24 cellular contexts compared by ENCODE assay signal in the genomic region with DNA sequence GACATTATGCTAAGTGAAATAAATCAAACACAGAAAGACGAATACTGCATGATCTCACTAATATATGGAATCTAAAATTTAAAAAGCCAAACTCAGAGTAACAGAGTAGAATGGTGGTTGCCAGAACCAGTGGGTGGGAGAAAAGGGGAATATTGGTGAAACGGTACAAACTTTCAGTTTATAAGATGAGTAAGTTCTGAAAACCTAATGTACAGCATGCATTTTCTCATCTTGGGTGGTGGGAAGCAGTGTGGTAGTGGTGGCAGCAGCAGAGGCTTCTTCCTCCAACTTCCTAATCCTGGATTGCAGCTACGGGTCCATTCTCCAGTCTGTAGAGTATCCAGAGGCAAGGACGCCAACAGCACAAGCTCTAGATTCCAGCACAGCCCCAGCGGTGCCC.
"Had no signal": no experiment of that assay in that cellular context is flagged by ENCODE, and none has a peak within 500 bp of the region (broad histone marks: within the 10 kb centered on the region; RNA-seq: fewer than 3 reads in every experiment).

No MANE protein-coding gene starts in this region.

- H3K4me1 ChIP-seq: right lobe of liver had no signal

- H3K27me3 Mint-ChIP-seq: activated CD8-positive, alpha-beta memory T cell treated with anti-CD3 and anti-CD28 coated beads, Interleukin-2, amount 10 ng/mL, durations not matched to agents 7 days and 5 days; central memory CD8-positive, alpha-beta T cell; naive B cell; T-cell had no signal

- H3K27ac Mint-ChIP-seq: activated CD8-positive, alpha-beta memory T cell treated with anti-CD3 and anti-CD28 coated beads, Interleukin-2, amount 10 ng/mL, durations not matched to agents 7 days and 5 days had no signal

- H3K4me3 Mint-ChIP-seq: activated CD8-positive, alpha-beta memory T cell treated with anti-CD3 and anti-CD28 coated beads, Interleukin-2, amount 10 ng/mL, durations not matched to agents 7 days and 5 days; central memory CD8-positive, alpha-beta T cell had no signal

- H3K4me3 ChIP-seq: ascending aorta, gastrocnemius medialis, left ventricle myocardium inferior, mucosa of descending colon, ovary, psoas muscle, right lobe of liver, thoracic aorta, upper lobe of right lung had no signal

- H3K27ac ChIP-seq: ascending aorta, gastrocnemius medialis, left ventricle myocardium inferior, ovary, psoas muscle, right lobe of liver, thoracic aorta, upper lobe of right lung had no signal

- H3K27me3 ChIP-seq: ascending aorta, gastrocnemius medialis, ovary, right lobe of liver, upper lobe of right lung had no signal

- H3K9me3 Mint-ChIP-seq: central memory CD8-positive, alpha-beta T cell; naive B cell; T-cell had no signal

- ATAC-seq: activated CD8-positive, alpha-beta memory T cell treated with anti-CD3 and anti-CD28 coated beads, Interleukin-2, amount 10 ng/mL, durations not matched to agents 7 days and 5 days; esophagus mucosa; gastrocnemius medialis; mucosa of descending colon; psoas muscle; right lobe of liver; SK-N-SH treated with all-trans-retinoic acid at 6 μM for 48 hours; T-cell; upper lobe of right lung had no signal

- DNase-seq: activated CD4-positive, alpha-beta T cell treated with anti-CD3 and anti-CD28 coated beads, Interleukin-2, amount 50 U/mL, for 4 hours; activated CD8-positive, alpha-beta memory T cell treated with anti-CD3 and anti-CD28 coated beads, Interleukin-2, amount 10 ng/mL, durations not matched to agents 7 days and 5 days; activated naive CD4-positive, alpha-beta T cell; cortex of kidney; gastrocnemius medialis; head of caudate nucleus; kidney glomerular epithelial cell; left ventricle myocardium inferior; mucosa of descending colon; naive B cell; ovary; psoas muscle; right lobe of liver; small intestine; stimulated activated CD4-positive, alpha-beta T cell treated with anti-CD3 and anti-CD28 coated beads, Interleukin-15, amount 100 ng/mL, for 24 hours; stimulated activated CD4-positive, alpha-beta T cell treated with anti-CD3 and anti-CD28 coated beads, Interleukin-2, amount 100 ng/mL, for 48 hours; T-cell; T-helper 9 cell; upper lobe of right lung had no signal

- FAIRE-seq: small intestine had no signal

- H3K9me3 ChIP-seq: ascending aorta, gastrocnemius medialis, left ventricle myocardium inferior, mucosa of descending colon, ovary, psoas muscle, right lobe of liver, thoracic aorta, upper lobe of right lung had no signal

- H3K36me3 ChIP-seq: ascending aorta, gastrocnemius medialis, left ventricle myocardium inferior, ovary, right lobe of liver, thoracic aorta, upper lobe of right lung had no signal
